Comparison of ENCODE assay signal across 11 cellular contexts in the genomic region with DNA sequence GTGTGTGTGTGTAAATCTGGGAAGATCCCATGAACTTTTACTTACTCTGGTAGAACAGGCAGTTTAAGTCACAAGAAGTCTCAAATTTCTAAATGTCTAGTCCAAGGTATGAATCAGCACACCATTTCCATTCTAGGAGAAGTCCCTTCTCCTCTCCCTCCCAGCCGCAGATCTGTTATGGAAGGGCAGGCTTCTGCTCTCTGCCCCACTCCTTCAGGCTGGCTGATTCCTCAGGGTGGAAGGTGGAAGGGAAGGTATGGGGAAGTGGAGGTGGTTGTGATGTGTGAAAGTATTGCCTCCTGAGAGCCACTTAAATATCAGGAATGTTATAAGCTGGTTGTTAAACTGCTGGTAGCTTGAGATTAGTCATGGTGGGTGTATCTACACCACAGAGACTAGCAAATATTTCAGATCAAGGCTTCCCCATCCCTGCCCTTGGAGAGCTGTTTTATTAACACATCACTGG. TPM values are rescaled to one million over a fixed set of nuclear protein-coding genes. Genes with fewer than 3 reads are reported as not detected.
DNase-seq lines count a peak whose midpoint lies in the region; ATAC-seq and TF ChIP-seq lines count a peak whose summit lies in the region.
"Had no signal": no experiment of that assay in that cellular context is flagged by ENCODE, and none has a peak within 500 bp of the region (broad histone marks: within the 10 kb centered on the region; RNA-seq: fewer than 3 reads in every experiment).

No MANE protein-coding gene starts in this region.

- no peak for ATAC-seq in HG02798 (IDR thresholded peaks at IDR 0.05; ENCODE audit: poor library complexity, unreplicated experiment)

- TF ChIP-seq POLR2A in suprapubic skin (IDR thresholded peaks at IDR 0.05) = no peak

- in situ Hi-C loops in astrocyte of the spinal cord (cut with HindIII; ENCODE audit: low sequenced_read_pairs) = no loop called here

- TF ChIP-seq CTCF in HEK293 (tag by site-specific recombination; IDR thresholded peaks at IDR 0.05) (no peak), astrocyte of the spinal cord (IDR thresholded peaks at IDR 0.05; ENCODE audit: low read depth, low read length) (no peak), suprapubic skin (IDR thresholded peaks at IDR 0.05) (no peak)

- H3K36me3 ChIP-seq in HEK293 (ENCODE audit: control insufficient read depth in 2 of 2, insufficient read depth in 1 of 2, low read length in 2 of 2) (no peaks in the 10 kb centered on the region), suprapubic skin (no peaks in the 10 kb centered on the region)
- H3K36me3 ChIP-seq in effector memory CD4-positive, alpha-beta T cell (ENCODE audit: control insufficient read depth, insufficient read depth, low read length) = no peaks in the 10 kb centered on the region

- no peak for TF ChIP-seq EP300 in suprapubic skin (IDR thresholded peaks at IDR 0.05)

- H3K9me3 ChIP-seq in HEK293 (ENCODE audit: control insufficient read depth, insufficient read depth, low read depth, low read length) (no peaks in the 10 kb centered on the region), suprapubic skin (no peaks in the 10 kb centered on the region)
- H3K9me3 ChIP-seq in effector memory CD4-positive, alpha-beta T cell (ENCODE audit: control insufficient read depth, low read length) = no peaks in the 10 kb centered on the region

- H3K27me3 ChIP-seq in suprapubic skin = no peaks in the 10 kb centered on the region
- H3K27me3 ChIP-seq in effector memory CD4-positive, alpha-beta T cell (replicated peaks; ENCODE audit: control insufficient read depth, insufficient read depth, low read length, poor library complexity, severe bottlenecking) = no peaks in the 10 kb centered on the region

- H3K4me3 ChIP-seq in HEK293 (ENCODE audit: low read depth, low read length) = no peak overlapping the region
- H3K4me3 ChIP-seq in astrocyte of the spinal cord (ENCODE audit: low read depth, low read length) = no peak overlapping the region
- no peak overlapping the region for H3K4me3 ChIP-seq in suprapubic skin
- H3K4me3 ChIP-seq in effector memory CD4-positive, alpha-beta T cell (ENCODE audit: insufficient read depth, low read depth, low read length, poor library complexity, severe bottlenecking) = no peak overlapping the region

- H3K27ac ChIP-seq in HEK293 (ENCODE audit: extremely low read depth, low read depth, low read length) (no peak overlapping the region), suprapubic skin (peak overlapping the region; percentile 68)
- no peak overlapping the region for H3K27ac ChIP-seq in effector memory CD4-positive, alpha-beta T cell (ENCODE audit: insufficient read depth, low read length, poor library complexity, severe bottlenecking)

- WGBS in suprapubic skin = 83% methylated on average over 1 of the region's 1 CpG

- H3K4me1 ChIP-seq in HEK293 (ENCODE audit: control insufficient read depth, insufficient read depth, low read length) = peaks cover 7% of the 10 kb centered on the region
- no peaks in the 10 kb centered on the region for H3K4me1 ChIP-seq in suprapubic skin
- no peaks in the 10 kb centered on the region for H3K4me1 ChIP-seq in effector memory CD4-positive, alpha-beta T cell (ENCODE audit: control insufficient read depth, insufficient read depth, low read length, poor library complexity, severe bottlenecking)

- CTCF ChIA-PET in HEK293 (lab: Yijun Ruan, JAX) = interaction anchor here (1.0 to 7.8 kb wide), 10 partner anchors 9 to 125 kb away, joined by 3 to 70 read pairs (median 4); no protein-coding TSS in a partner anchor

- POLR2A ChIA-PET in HEK293 (lab: Yijun Ruan, JAX) = interaction anchor here (0.7 to 1.6 kb wide), 4 partner anchors 10 to 123 kb away, joined by 3 to 4 read pairs (median 4); a partner anchor contains a TSS

- DNase-seq in astrocyte of the spinal cord (ENCODE audit: low read depth, low spot score) = peak; percentile 95
- peak; percentile 68 for DNase-seq in islet precursor cell
- DNase-seq in suprapubic skin (ENCODE audit: low spot score in 2 of 2) = no peak
- DNase-seq in Kasumi-1 (lab: John Stamatoyannopoulos, UW) = no peak
- DNase-seq in middle frontal gyrus (ENCODE audit: extremely low spot score, low spot score) = no peak
- DNase-seq in effector memory CD4-positive, alpha-beta T cell = no peak
- DNase-seq: activated CD4-positive, alpha-beta T cell treated with anti-CD3 and anti-CD28 coated beads, Interleukin-2, amount 10 ng/mL, durations not matched to agents 24 days and 14 days; NCI-H524 treated with DMSO at 0.1 percent for 48 hours had no signal

TF ChIP-seq in HEK293, 187 proteins besides CTCF, POLR2A, EP300 and RAD21:
- TF ChIP-seq ZNF600 (tag by site-specific recombination; IDR thresholded peaks at IDR 0.05) = peak; percentile 83
- no peak for TF ChIP-seq ZNF560 (tag by site-specific recombination; IDR thresholded peaks at IDR 0.05; ENCODE audit: borderline replicate concordance)
- TF ChIP-seq, protein P1, sequence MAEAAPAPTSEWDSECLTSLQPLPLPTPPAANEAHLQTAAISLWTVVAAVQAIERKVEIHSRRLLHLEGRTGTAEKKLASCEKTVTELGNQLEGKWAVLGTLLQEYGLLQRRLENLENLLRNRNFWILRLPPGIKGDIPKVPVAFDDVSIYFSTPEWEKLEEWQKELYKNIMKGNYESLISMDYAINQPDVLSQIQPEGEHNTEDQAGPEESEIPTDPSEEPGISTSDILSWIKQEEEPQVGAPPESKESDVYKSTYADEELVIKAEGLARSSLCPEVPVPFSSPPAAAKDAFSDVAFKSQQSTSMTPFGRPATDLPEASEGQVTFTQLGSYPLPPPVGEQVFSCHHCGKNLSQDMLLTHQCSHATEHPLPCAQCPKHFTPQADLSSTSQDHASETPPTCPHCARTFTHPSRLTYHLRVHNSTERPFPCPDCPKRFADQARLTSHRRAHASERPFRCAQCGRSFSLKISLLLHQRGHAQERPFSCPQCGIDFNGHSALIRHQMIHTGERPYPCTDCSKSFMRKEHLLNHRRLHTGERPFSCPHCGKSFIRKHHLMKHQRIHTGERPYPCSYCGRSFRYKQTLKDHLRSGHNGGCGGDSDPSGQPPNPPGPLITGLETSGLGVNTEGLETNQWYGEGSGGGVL (tag by site-specific recombination; IDR thresholded peaks at IDR 0.05) = 0 out of 2 replicates have a peak, but pooled peaks have one; percentile 19
- TF ChIP-seq, protein P2, sequence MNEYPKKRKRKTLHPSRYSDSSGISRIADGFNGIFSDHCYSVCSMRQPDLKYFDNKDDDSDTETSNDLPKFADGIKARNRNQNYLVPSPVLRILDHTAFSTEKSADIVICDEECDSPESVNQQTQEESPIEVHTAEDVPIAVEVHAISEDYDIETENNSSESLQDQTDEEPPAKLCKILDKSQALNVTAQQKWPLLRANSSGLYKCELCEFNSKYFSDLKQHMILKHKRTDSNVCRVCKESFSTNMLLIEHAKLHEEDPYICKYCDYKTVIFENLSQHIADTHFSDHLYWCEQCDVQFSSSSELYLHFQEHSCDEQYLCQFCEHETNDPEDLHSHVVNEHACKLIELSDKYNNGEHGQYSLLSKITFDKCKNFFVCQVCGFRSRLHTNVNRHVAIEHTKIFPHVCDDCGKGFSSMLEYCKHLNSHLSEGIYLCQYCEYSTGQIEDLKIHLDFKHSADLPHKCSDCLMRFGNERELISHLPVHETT (tag by site-specific recombination; IDR thresholded peaks at IDR 0.05) = no peak
- peak; percentile 20; the same call in 1 of the 2 replicates for TF ChIP-seq PRDM1 (tag by site-specific recombination; IDR thresholded peaks at IDR 0.05)
- no peak for TF ChIP-seq ZNF140 (tag by site-specific recombination; IDR thresholded peaks at IDR 0.05)
- no peak for TF ChIP-seq ZNF544 (tag by site-specific recombination; IDR thresholded peaks at IDR 0.05)
- peak; percentile 31; the same call in 1 of the 2 replicates for TF ChIP-seq OSR2 (tag by site-specific recombination; IDR thresholded peaks at IDR 0.05)
- TF ChIP-seq WT1 (tag by site-specific recombination; IDR thresholded peaks at IDR 0.05) = no peak

RNA-seq across cellular contexts. Expression of a gene that starts 44.5 kb away (rescaled TPM):
- 10 to 100 TPM; 10.4 to 44.0 (median 23.6) TPM for total RNA-seq in suprapubic skin
- total RNA-seq: activated CD4-positive, alpha-beta T cell treated with anti-CD3 and anti-CD28 coated beads, Interleukin-2, amount 10 ng/mL, durations not matched to agents 24 days and 14 days had no signal

RNA-seq across cellular contexts. Expression of a gene that starts 48.3 kb away (rescaled TPM):
- not detected for total RNA-seq in suprapubic skin
- total RNA-seq: activated CD4-positive, alpha-beta T cell treated with anti-CD3 and anti-CD28 coated beads, Interleukin-2, amount 10 ng/mL, durations not matched to agents 24 days and 14 days; cerebellum had no signal

Comparison
In these comparisons a context has a peak if more than half of its experiments do, and no peak if none do; other contexts are left out.
1. DNase-seq: peak in astrocyte of the spinal cord (single experiment) and islet precursor cell (single experiment); none in suprapubic skin (0 of 2), Kasumi-1 (0 of 2), middle frontal gyrus (single experiment) and effector memory CD4-positive, alpha-beta T cell (0 of 3).